ENCODE assay signal across 9 cellular contexts in genomic region chr3:133412511-133413165, GRCh38. TPM values are rescaled to one million over a fixed set of nuclear protein-coding genes. Genes with fewer than 3 reads are reported as not detected.
DNase-seq lines count a peak whose midpoint lies in the region; ATAC-seq and TF ChIP-seq lines count a peak whose summit lies in the region.
"Had no signal": no experiment of that assay in that cellular context is flagged by ENCODE, and none has a peak within 500 bp of the region (broad histone marks: within the 10 kb centered on the region; RNA-seq: fewer than 3 reads in every experiment).

No MANE protein-coding gene starts in this region.

- no peaks in the 10 kb centered on the region for H4K20me1 ChIP-seq in osteoblast (ENCODE audit: insufficient read depth, low read length)

- H3K9me3 ChIP-seq in BE2C (no peaks in the 10 kb centered on the region), osteoblast (ENCODE audit: low read depth, low read length) (no peaks in the 10 kb centered on the region)
- H3K9me3 ChIP-seq: stomach had no signal

- H2AFZ ChIP-seq in osteoblast (ENCODE audit: low read length) = peak overlapping the region; percentile 94

- ATAC-seq in HG02571 (IDR thresholded peaks at IDR 0.05; ENCODE audit: unreplicated experiment) = no peak

- H3K79me2 ChIP-seq in osteoblast (ENCODE audit: insufficient read depth, low read length) = no peaks in the 10 kb centered on the region

- H3K4me1 ChIP-seq in BE2C (peaks cover 5% of the 10 kb centered on the region), osteoblast (ENCODE audit: insufficient read depth, low read length) (peaks cover 32% of the 10 kb centered on the region)

- H3K4me3 ChIP-seq in BE2C (ENCODE audit: low read depth, low read length) = peak overlapping the region; percentile 51
- peak overlapping the region; percentile 6 for H3K4me3 ChIP-seq in fibroblast of pulmonary artery (replicated peaks; ENCODE audit: low read depth, low read length)
- peak overlapping the region; percentile 65 for H3K4me3 ChIP-seq in osteoblast (ENCODE audit: insufficient read depth, low read length)

- H3K27ac ChIP-seq in osteoblast (ENCODE audit: low read depth, low read length) = peak overlapping the region; percentile 78

- H3K4me2 ChIP-seq in osteoblast (ENCODE audit: insufficient read depth, low read length) = peak overlapping the region; percentile 76

- H3K36me3 ChIP-seq in BE2C (no peaks in the 10 kb centered on the region), osteoblast (ENCODE audit: insufficient read depth, low read length) (no peaks in the 10 kb centered on the region)
- H3K36me3 ChIP-seq: stomach had no signal

- H3K27me3 ChIP-seq in BE2C = no peaks in the 10 kb centered on the region
- H3K27me3 ChIP-seq in osteoblast (ENCODE audit: insufficient read depth, low read length) = no peaks in the 10 kb centered on the region

- DNase-seq in BE2C (peak; percentile 44), SK-N-DZ (ENCODE audit: low spot score) (peak; percentile 52), fibroblast of pulmonary artery (ENCODE audit: low read depth) (peak; percentile 61), osteoblast (ENCODE audit: insufficient read length, low spot score, missing footprints) (no peak), MV-4-11 (lab: John Stamatoyannopoulos, UW) (no peak), SIG-M5 treated with dmso at 0.1 percent for 504 hours (lab: John Stamatoyannopoulos, UW; ENCODE audit: unreplicated experiment) (no peak), germinal center (ENCODE audit: low spot score) (no peak)
- DNase-seq: stomach had no signal

- TF ChIP-seq CTCF in BE2C (IDR thresholded peaks at IDR 0.05; ENCODE audit: low read depth, low read length) (no peak), fibroblast of pulmonary artery (IDR thresholded peaks at IDR 0.05; ENCODE audit: low read length, missing control alignments) (no peak), osteoblast (IDR thresholded peaks at IDR 0.05; ENCODE audit: extremely low read depth, low read depth, low read length) (no peak)

RNA-seq across cellular contexts. Expression of gene BFSP2, which starts 12.8 kb away (rescaled TPM):
- not detected for polyA plus RNA-seq in BE2C (2012; ENCODE audit: insufficient read depth, insufficient read length, low read depth)
- not detected in 2 replicates for polyA plus RNA-seq in SK-N-DZ (2014; cell fraction: cytosol; rRNA removed)
- polyA plus RNA-seq in SK-N-DZ (2014; cell fraction: nucleus; rRNA removed) = not detected in 2 replicates
- total RNA-seq in osteoblast = not detected in 2 replicates
- total RNA-seq: stomach had no signal

Comparison
In these comparisons a context has a peak if more than half of its experiments do, and no peak if none do; other contexts are left out.
1. DNase-seq: peak in BE2C (single experiment), SK-N-DZ (single experiment) and fibroblast of pulmonary artery (single experiment); none in osteoblast (single experiment), MV-4-11 (single experiment), SIG-M5 treated with dmso at 0.1 percent for 504 hours (single experiment) and germinal center (single experiment).
2. H3K4me3 ChIP-seq: peak in every context shown above with its lines; median percentile 65 in osteoblast; 51 in BE2C; 6 in fibroblast of pulmonary artery.